9 cellular contexts compared by ENCODE assay signal in genomic region chr3:107432013-107432515, GRCh38. TPM values are rescaled to one million over a fixed set of nuclear protein-coding genes. Genes with fewer than 3 reads are reported as not detected.
DNase-seq lines count a peak whose midpoint lies in the region; ATAC-seq, FAIRE-seq and TF ChIP-seq lines count a peak whose summit lies in the region.
"Had no signal": no experiment of that assay in that cellular context is flagged by ENCODE, and none has a peak within 500 bp of the region (broad histone marks: within the 10 kb centered on the region; RNA-seq: fewer than 3 reads in every experiment).

No MANE protein-coding gene starts in this region.

- H2BK120ac ChIP-seq in H1 (replicated peaks; ENCODE audit: low read depth, low read length): peak overlapping the region; percentile 47

- H4K20me1 ChIP-seq in PC-3 (ENCODE audit: low read length) (no peaks in the 10 kb centered on the region), H1 (replicated peaks in 1 of 2; ENCODE audit: control insufficient read depth in 1 of 2, insufficient read depth in 2 of 2, low read length in 2 of 2) (no peaks in the 10 kb centered on the region)

- TF ChIP-seq CTCF in PC-3 (conservative IDR thresholded peaks at IDR 0.05; ENCODE audit: low read depth, low read length) (0 out of 2 replicates have a peak, but pooled peaks have one; percentile 7), H1 (IDR thresholded peaks at IDR 0.05; ENCODE audit: control extremely low read depth in 1 of 3, insufficient read depth in 1 of 3, low read depth in 1 of 3, low read length in 3 of 3) (no peak), GM10248 (IDR thresholded peaks at IDR 0.05; ENCODE audit: control extremely low read depth, extremely low read depth, low read depth, missing control alignments) (no peak)

- H3K27ac ChIP-seq in PC-3 (ENCODE audit: low read length): peak overlapping the region; percentile 61
- peak overlapping the region; percentile 66; the same call in 1 of the 2 replicates for H3K27ac ChIP-seq in H1 (ENCODE audit: low read depth, low read length)
- peak overlapping the region; percentile 93 for H3K27ac ChIP-seq in muscle layer of duodenum (ENCODE audit: low read length)

- TSS peak; percentile 87 for BruUV-seq in PC-3 (replicated peaks; lab: Mats Ljungman, UMichigan)

- no peaks in the 10 kb centered on the region for H3K27me3 ChIP-seq in PC-3 (ENCODE audit: low read length)
- peaks cover 0 to 17% (median 12%) of the 10 kb centered on the region in 4 experiments; a peak in 6 of 7 replicates for H3K27me3 ChIP-seq in H1 (replicated peaks in 1 of 4; ENCODE audit: control insufficient read depth in 3 of 4, extremely low read depth in 1 of 4, insufficient read depth in 3 of 4, low read length in 3 of 4)
- H3K27me3 ChIP-seq in muscle layer of duodenum (ENCODE audit: low read depth, low read length): no peaks in the 10 kb centered on the region

- peak overlapping the region; percentile 69 for H4K5ac ChIP-seq in H1 (ENCODE audit: insufficient read length, low read depth, low read length)

- H3K4ac ChIP-seq in H1 (replicated peaks; ENCODE audit: insufficient read length, low read depth, low read length): peak overlapping the region; percentile 57

- 6% methylated on average over 20 of the region's 20 CpGs; no CpG with 5 or more reads in 1 of the 2 experiments for WGBS in H1 (ENCODE audit: extremely low coverage in 1 of 2, insufficient coverage in 1 of 2, insufficient read length in 1 of 2, insufficient replicate concordance in 2 of 2, low coverage in 1 of 2, low lambda C conversion rate in 2 of 2, missing lambda C conversion rate in 1 of 2), 2 experiments

- H3K4me1 ChIP-seq in PC-3 (ENCODE audit: insufficient read depth, low read length): peaks cover 21% of the 10 kb centered on the region
- H3K4me1 ChIP-seq in H1 (replicated peaks in 1 of 4; ENCODE audit: control insufficient read depth in 3 of 4, insufficient read depth in 4 of 4, low read length in 3 of 4): peaks cover 0 to 7% (median 5%) of the 10 kb centered on the region in 4 experiments; a peak in 5 of 7 replicates
- H3K4me1 ChIP-seq in muscle layer of duodenum (ENCODE audit: control insufficient read depth in 1 of 2, insufficient read depth in 2 of 2, low read length in 2 of 2): peaks cover 7 to 10% of the 10 kb centered on the region in 2 donors

- H3K4me3 ChIP-seq in PC-3 (ENCODE audit: low read length) (peak overlapping the region; percentile 76), H1 (ENCODE audit: extremely low read depth in 1 of 4, insufficient read depth in 2 of 4, low read depth in 3 of 4, low read length in 4 of 4) (peak overlapping the region; percentile 57 to 76 (median 71)), muscle layer of duodenum (ENCODE audit: low read depth in 1 of 2, low read length in 2 of 2) (peak overlapping the region; percentile 76 to 87)

- H3K4me2 ChIP-seq in PC-3 (ENCODE audit: low read length) (peak overlapping the region; percentile 91), H1 (ENCODE audit: insufficient read depth in 1 of 2, low read depth in 2 of 2, low read length in 2 of 2) (peak overlapping the region; percentile 91 to 98)

- H3K56ac ChIP-seq in H1 (replicated peaks; ENCODE audit: insufficient read length, low read depth, low read length): peak overlapping the region; percentile 62

- H3K9me3 ChIP-seq in PC-3 (ENCODE audit: low read length): no peaks in the 10 kb centered on the region
- H3K9me3 ChIP-seq in H1 (ENCODE audit: insufficient read depth in 2 of 2, low read depth in 1 of 2, low read length in 1 of 2): no peaks in the 10 kb centered on the region
- no peaks in the 10 kb centered on the region for H3K9me3 ChIP-seq in muscle layer of duodenum (ENCODE audit: control insufficient read depth in 1 of 2, low read length in 2 of 2)

- H4K91ac ChIP-seq in H1 (replicated peaks; ENCODE audit: insufficient read length, low read length): peak overlapping the region; percentile 61

- no peaks in the 10 kb centered on the region for H3K9me2 ChIP-seq in PC-3 (replicated peaks; ENCODE audit: low read length)

- H3K9ac ChIP-seq in PC-3 (ENCODE audit: low read length) (peak overlapping the region; percentile 83), H1 (replicated peaks in 1 of 4; ENCODE audit: extremely low read depth in 1 of 4, low read depth in 3 of 4, low read length in 3 of 4) (peak overlapping the region; percentile 81 to 98 (median 89))

- no peaks in the 10 kb centered on the region for H3K79me1 ChIP-seq in H1 (ENCODE audit: low read depth, low read length)

- FAIRE-seq in H1 (lab: Jason Lieb, UNC): peak; percentile 75
- FAIRE-seq: endometrium had no signal

- no peaks in the 10 kb centered on the region for H3F3A ChIP-seq in PC-3 (ENCODE audit: low read length, unreplicated experiment)

- peak overlapping the region; percentile 77 for H3K4me3 Mint-ChIP-seq in activated CD4-positive, alpha-beta T cell treated with anti-CD3 and anti-CD28 coated beads for 36 hours

- peak; percentile 26 for DNase-seq in activated CD4-positive, alpha-beta T cell treated with anti-CD3 and anti-CD28 coated beads for 36 hours
- no peak for DNase-seq in activated CD4-positive, alpha-beta T cell treated with anti-CD3 and anti-CD28 coated beads, Interleukin-2, amount 50 U/mL, for 1 hour
- DNase-seq in PC-3 (peak; percentile 33), H1 (ENCODE audit: low read depth in 1 of 2, low spot score in 2 of 2) (no peak), GM10248 (ENCODE audit: extremely low spot score) (no peak)

- no peak overlapping the region for H2AK5ac ChIP-seq in H1 (ENCODE audit: low read depth, low read length)

- H3K36me3 Mint-ChIP-seq in activated CD4-positive, alpha-beta T cell treated with anti-CD3 and anti-CD28 coated beads for 36 hours (ENCODE audit: low read depth): no peaks in the 10 kb centered on the region

- H3K36me3 ChIP-seq in PC-3 (ENCODE audit: low read depth, low read length) (no peaks in the 10 kb centered on the region), H1 (ENCODE audit: control insufficient read depth in 2 of 4, insufficient read depth in 4 of 4, low read length in 3 of 4) (no peaks in the 10 kb centered on the region), muscle layer of duodenum (ENCODE audit: control insufficient read depth in 1 of 2, insufficient read depth in 2 of 2, low read length in 2 of 2) (no peaks in the 10 kb centered on the region)

- TF ChIP-seq POLR2A in H1 (IDR thresholded peaks at IDR 0.05; ENCODE audit: control extremely low read depth in 1 of 2, low read depth in 2 of 2, low read length in 2 of 2): no peak

- peaks cover 3% of the 10 kb centered on the region for H3K27me3 Mint-ChIP-seq in activated CD4-positive, alpha-beta T cell treated with anti-CD3 and anti-CD28 coated beads for 36 hours

- H3K18ac ChIP-seq in H1 (ENCODE audit: extremely low read depth, low read length): peak overlapping the region; percentile 81; the same call in 1 of the 2 replicates

- H4K8ac ChIP-seq in H1 (ENCODE audit: extremely low read depth, insufficient read depth, low read length): peak overlapping the region; percentile 98; the same call in 1 of the 2 replicates

- intact Hi-C loops in activated CD4-positive, alpha-beta T cell treated with anti-CD3 and anti-CD28 coated beads for 36 hours (cut with DNase I, micrococcal nuclease): loop anchor here in 1 of 2 experiments (5.0 kb wide), 1 partner anchor 310 kb away; no protein-coding TSS in a partner anchor
- intact Hi-C loops in PC-3 (cut with micrococcal nuclease): loop anchor here (1.0 to 10.0 kb wide), 2 partner anchors 92 to 223 kb away; no protein-coding TSS in a partner anchor

- H2BK15ac ChIP-seq in H1 (ENCODE audit: low read length): peak overlapping the region; percentile 25; the same call in 1 of the 2 replicates

- no peak for ATAC-seq in activated CD4-positive, alpha-beta T cell treated with anti-CD3 and anti-CD28 coated beads for 36 hours
- ATAC-seq in PC-3 (peak; percentile 21), HG03565 (IDR thresholded peaks at IDR 0.05; ENCODE audit: unreplicated experiment) (no peak), GM21515 (IDR thresholded peaks at IDR 0.05; ENCODE audit: unreplicated experiment) (no peak)

- TF ChIP-seq RAD21 in H1 (IDR thresholded peaks at IDR 0.05 in 1 of 2, conservative IDR thresholded peaks at IDR 0.05 in 1 of 2; ENCODE audit: low read depth in 2 of 2, low read length in 2 of 2): no peak

- H2BK12ac ChIP-seq in H1 (ENCODE audit: low read depth, low read length): peak overlapping the region; percentile 95

- H3K9me3 Mint-ChIP-seq in activated CD4-positive, alpha-beta T cell treated with anti-CD3 and anti-CD28 coated beads for 36 hours (ENCODE audit: low read depth): no peaks in the 10 kb centered on the region

- H2AFZ ChIP-seq in PC-3 (ENCODE audit: low read length): peak overlapping the region; percentile 93
- peak overlapping the region; percentile 99 for H2AFZ ChIP-seq in H1 (ENCODE audit: low read length)

- peak overlapping the region; percentile 93 for H2BK5ac ChIP-seq in H1 (ENCODE audit: low read depth, low read length)

- H3K23ac ChIP-seq in H1 (ENCODE audit: insufficient read length): no peak overlapping the region

- no peak overlapping the region for H3K14ac ChIP-seq in H1 (ENCODE audit: insufficient read length)

- TF ChIP-seq EP300 in H1 (IDR thresholded peaks at IDR 0.05; ENCODE audit: borderline replicate concordance in 1 of 2, low read depth in 2 of 2, low read length in 2 of 2): no peak

- H3K4me1 Mint-ChIP-seq in activated CD4-positive, alpha-beta T cell treated with anti-CD3 and anti-CD28 coated beads for 36 hours: peaks cover 20% of the 10 kb centered on the region

- CTCF ChIA-PET in activated CD4-positive, alpha-beta T cell treated with anti-CD3 and anti-CD28 coated beads for 36 hours (lab: Charles Lee): interaction anchor here (1.8 kb wide), 1 partner anchor 160 kb away, joined by 6 read pairs; no protein-coding TSS in a partner anchor
- CTCF ChIA-PET in PC-3 (lab: Charles Lee): no interaction called here
- CTCF ChIA-PET in H1 (lab: Charles Lee; ENCODE audit: partially characterized antibody): interaction anchor here (0.9 to 6.0 kb wide), 7 partner anchors 9 to 196 kb away, joined by 3 to 51 read pairs (median 6); no protein-coding TSS in a partner anchor
- CTCF ChIA-PET in GM10248 (lab: Yijun Ruan, JAX): interaction anchor here (0.7 to 4.4 kb wide), 5 partner anchors 8 to 196 kb away, joined by 3 to 26 read pairs (median 4); no protein-coding TSS in a partner anchor

- H3K27ac Mint-ChIP-seq in activated CD4-positive, alpha-beta T cell treated with anti-CD3 and anti-CD28 coated beads for 36 hours: peak overlapping the region; percentile 87

- H3K23me2 ChIP-seq in H1 (ENCODE audit: low read depth, low read length): peaks cover 12% of the 10 kb centered on the region; the same call in 1 of the 2 replicates

- H3K79me2 ChIP-seq in PC-3 (ENCODE audit: low read length) (no peaks in the 10 kb centered on the region), H1 (ENCODE audit: control insufficient read depth in 1 of 2, insufficient read depth in 2 of 2, low read length in 2 of 2) (no peaks in the 10 kb centered on the region)

- POLR2A ChIA-PET in activated CD4-positive, alpha-beta T cell treated with anti-CD3 and anti-CD28 coated beads for 36 hours (lab: Charles Lee): no interaction called here
- POLR2A ChIA-PET in PC-3 (lab: Charles Lee; ENCODE audit: unreplicated experiment) (no interaction called here), H1 (lab: Charles Lee; ENCODE audit: partially characterized antibody) (interaction anchor here (0.8 to 1.5 kb wide), 7 partner anchors 8 to 196 kb away, joined by 3 to 4 read pairs (median 3); no protein-coding TSS in a partner anchor), GM10248 (lab: Yijun Ruan, JAX) (no interaction called here)

- H2BK20ac ChIP-seq in H1 (ENCODE audit: low read length): no peak overlapping the region

RNA-seq across cellular contexts. Expression of gene CCDC54, which starts 54.8 kb away (rescaled TPM):
- not detected for total RNA-seq in activated CD4-positive, alpha-beta T cell treated with anti-CD3 and anti-CD28 coated beads for 36 hours
- total RNA-seq in PC-3 (2014; rRNA removed): not detected in 2 replicates
- not detected in 2 replicates for total RNA-seq in H1 (2021; fragmentation: NEBNext Ultra II Directional; extraction: Animal tissue kit (Norgen Biotek cat#: 25700))
- polyA plus RNA-seq in H1 (2011; rRNA removed): not detected in 2 replicates
- polyA plus RNA-seq in H1 (2011; cell fraction: cytosol; rRNA removed): not detected
- not detected for polyA plus RNA-seq in H1 (2011; cell fraction: nucleus; rRNA removed)
- not detected in 4 replicates for polyA plus RNA-seq in H1 (2012, experiment 1 of 2)
- not detected for polyA plus RNA-seq in H1 (2012, experiment 2 of 2)
- not detected for polyA plus RNA-seq in H1 (2013, experiment 1 of 2)
- not detected for polyA plus RNA-seq in H1 (2013, experiment 2 of 2)
- polyA minus RNA-seq in H1 (2011; rRNA and poly(A)+ RNA removed): not detected in 2 replicates
- polyA minus RNA-seq in H1 (2011; cell fraction: cytosol; rRNA and poly(A)+ RNA removed): not detected
- not detected for polyA minus RNA-seq in H1 (2011; cell fraction: nucleus; rRNA and poly(A)+ RNA removed)

Comparison
In these comparisons a context has a peak if more than half of its experiments do, and no peak if none do; other contexts are left out.
1. DNase-seq: peak in activated CD4-positive, alpha-beta T cell treated with anti-CD3 and anti-CD28 coated beads for 36 hours (single experiment) and PC-3 (single experiment); none in activated CD4-positive, alpha-beta T cell treated with anti-CD3 and anti-CD28 coated beads, Interleukin-2, amount 50 U/mL, for 1 hour (single experiment), H1 (0 of 2) and GM10248 (single experiment).
2. Peak in every context shown above with its lines, with median percentiles within 50 percentile points of each other: H3K27ac ChIP-seq and H3K4me3 ChIP-seq.